In the genomic region with DNA sequence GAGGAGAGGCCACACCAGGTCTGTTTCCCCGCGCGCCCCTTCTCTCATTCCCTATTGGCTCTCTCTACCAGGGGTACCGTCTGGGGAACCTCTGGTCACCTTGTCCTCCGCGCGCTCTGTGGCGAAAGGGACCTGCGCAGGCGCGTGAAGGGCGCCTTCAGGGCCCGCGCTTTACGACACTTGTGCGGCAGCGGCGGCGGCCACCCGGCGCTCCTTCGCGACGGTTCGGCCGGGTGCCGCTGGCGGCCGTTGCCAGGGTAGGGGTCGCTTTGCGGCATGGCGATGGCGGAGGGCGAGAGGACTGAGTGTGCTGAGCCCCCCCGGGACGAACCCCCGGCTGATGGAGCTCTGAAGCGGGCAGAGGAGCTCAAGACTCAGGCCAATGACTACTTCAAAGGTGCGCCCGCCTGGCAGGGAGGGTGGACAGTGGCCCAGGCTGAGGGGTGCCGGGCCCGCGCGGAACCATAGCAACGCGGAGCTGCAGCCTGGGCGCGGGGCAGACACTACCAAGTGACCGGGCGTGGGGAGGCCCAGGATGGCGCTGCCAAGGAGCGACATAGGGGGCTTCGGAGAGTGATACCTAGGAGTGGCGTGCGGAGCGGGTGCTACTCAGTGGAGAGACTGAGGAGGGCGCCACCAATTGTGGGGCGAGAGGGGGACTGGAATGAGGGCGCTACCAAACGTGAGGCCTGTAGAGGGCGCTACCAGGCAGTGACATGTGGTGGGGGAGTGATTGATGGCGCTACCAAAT, we compare ENCODE assay signal across 8 cellular contexts. TPM values are rescaled to one million over a fixed set of nuclear protein-coding genes. Genes with fewer than 3 reads are reported as not detected.
A peak's percentile ranks its signal among the peaks of the same experiment; 100 is the strongest.
DNase-seq lines count a peak whose midpoint lies in the region; ATAC-seq, FAIRE-seq and TF ChIP-seq lines count a peak whose summit lies in the region.

A gene with protein sequence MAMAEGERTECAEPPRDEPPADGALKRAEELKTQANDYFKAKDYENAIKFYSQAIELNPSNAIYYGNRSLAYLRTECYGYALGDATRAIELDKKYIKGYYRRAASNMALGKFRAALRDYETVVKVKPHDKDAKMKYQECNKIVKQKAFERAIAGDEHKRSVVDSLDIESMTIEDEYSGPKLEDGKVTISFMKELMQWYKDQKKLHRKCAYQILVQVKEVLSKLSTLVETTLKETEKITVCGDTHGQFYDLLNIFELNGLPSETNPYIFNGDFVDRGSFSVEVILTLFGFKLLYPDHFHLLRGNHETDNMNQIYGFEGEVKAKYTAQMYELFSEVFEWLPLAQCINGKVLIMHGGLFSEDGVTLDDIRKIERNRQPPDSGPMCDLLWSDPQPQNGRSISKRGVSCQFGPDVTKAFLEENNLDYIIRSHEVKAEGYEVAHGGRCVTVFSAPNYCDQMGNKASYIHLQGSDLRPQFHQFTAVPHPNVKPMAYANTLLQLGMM (plus strand): TSS at position 267 of the 751 bp plus-strand sequence. CDS start 10 bp downstream, at position 277.

- WGBS in A549 (ENCODE audit: missing lambda C conversion rate): under 1% methylated on average over 28 of the region's 62 CpGs
- WGBS in mammary epithelial cell (ENCODE audit: low coverage, missing lambda C conversion rate): 3% methylated on average over 25 of the region's 62 CpGs
- 1% methylated on average over 62 of the region's 62 CpGs for WGBS in smooth muscle cell (ENCODE audit: low lambda C conversion rate)

- peak; percentile 53 to 69 for TF ChIP-seq RAD21 in A549 (conservative IDR thresholded peaks at IDR 0.05 in 1 of 2, IDR thresholded peaks at IDR 0.05 in 1 of 2)

- peak; percentile 96 for TF ChIP-seq CTCF in A549 (IDR thresholded peaks at IDR 0.05)
- TF ChIP-seq CTCF in WI38 (IDR thresholded peaks at IDR 0.05; ENCODE audit: low read depth, low read length): peak; percentile 96
- peak; percentile 88 to 95 for TF ChIP-seq CTCF in mammary epithelial cell (conservative IDR thresholded peaks at IDR 0.05 in 1 of 2, IDR thresholded peaks at IDR 0.05 in 1 of 2; ENCODE audit: extremely low read depth in 1 of 2, insufficient read depth in 1 of 2, low read depth in 1 of 2, low read length in 2 of 2)
- peak; percentile 93 for TF ChIP-seq CTCF in smooth muscle cell (IDR thresholded peaks at IDR 0.05; ENCODE audit: borderline replicate concordance, insufficient read depth, poor library complexity, severe bottlenecking)

- POLR2A ChIA-PET in A549 (lab: Yijun Ruan, JAX): interaction anchor here (0.7 to 1.1 kb wide), 6 partner anchors 9 to 370 kb away, joined by 3 to 4 read pairs (median 3); a partner anchor contains a TSS

- FAIRE-seq in A549 (lab: Jason Lieb, UNC): peak; percentile 93

- no TSS peak for BruUV-seq in mammary epithelial cell (replicated peaks; lab: Mats Ljungman, UMichigan)

- H3K27me3 ChIP-seq in mammary epithelial cell (ENCODE audit: insufficient read depth, low read length) (no peaks in the 10 kb centered on the region), smooth muscle cell (ENCODE audit: low read depth) (no peaks in the 10 kb centered on the region)

- DNase-seq in A549 (ENCODE audit: low read depth in 1 of 2, low spot score in 1 of 2) (peak; percentile 98 to 100), NCI-H2196 treated with DMSO at 0.1 percent for 48 hours (lab: John Stamatoyannopoulos, UW; ENCODE audit: unreplicated experiment) (peak; percentile 89), mammary epithelial cell (peak; percentile 88), iPS-NIHi11 (ENCODE audit: low spot score) (peak; percentile 99), smooth muscle cell (lab: John Stamatoyannopoulos, UW; ENCODE audit: unreplicated experiment) (peak; percentile 65)

- H3K4me2 ChIP-seq in A549 (peak within 1 kb of the TSS; percentile 89), mammary epithelial cell (ENCODE audit: insufficient read depth, low read depth, low read length) (peak within 1 kb of the TSS; percentile 98), smooth muscle cell (peak within 1 kb of the TSS; percentile 86)

- H3F3A ChIP-seq in smooth muscle cell (ENCODE audit: low read depth): no peaks in the 10 kb centered on the region

- intact Hi-C loops in mammary epithelial cell (cut with micrococcal nuclease): loop anchor here (1.0 to 2.0 kb wide), 4 partner anchors 26 to 140 kb away; no protein-coding TSS in a partner anchor

- H3K79me2 ChIP-seq in mammary epithelial cell (ENCODE audit: insufficient read depth, low read length) (peaks cover 51% of the 10 kb centered on the region), smooth muscle cell (ENCODE audit: low read depth) (peaks cover 35% of the 10 kb centered on the region)

- in situ Hi-C loops in mammary epithelial cell (cut with MboI; ENCODE audit: low sequenced_read_pairs in 2 of 2): no loop called here

- H4K20me1 ChIP-seq in mammary epithelial cell (ENCODE audit: insufficient read depth, low read length): no peaks in the 10 kb centered on the region
- H4K20me1 ChIP-seq in smooth muscle cell (ENCODE audit: low read depth): peaks cover 42% of the 10 kb centered on the region

- H3K9me3 ChIP-seq in A549: no peaks in the 10 kb centered on the region
- no peaks in the 10 kb centered on the region for H3K9me3 ChIP-seq in mammary epithelial cell (replicated peaks; ENCODE audit: insufficient read depth, low read length)
- H3K9me3 ChIP-seq in smooth muscle cell (replicated peaks; ENCODE audit: low read depth): no peaks in the 10 kb centered on the region

- peak within 1 kb of the TSS; percentile 71 for H3K4me3 ChIP-seq in A549
- peak within 1 kb of the TSS; percentile 98 for H3K4me3 ChIP-seq in WI38 (ENCODE audit: low read depth, low read length)
- H3K4me3 ChIP-seq in mammary epithelial cell (replicated peaks in 1 of 3; ENCODE audit: insufficient read depth in 1 of 3, low read depth in 2 of 3, low read length in 3 of 3): peak within 1 kb of the TSS; percentile 94 to 100 (median 99)
- peak within 1 kb of the TSS; percentile 99 for H3K4me3 ChIP-seq in smooth muscle cell

- no peak for TF ChIP-seq EP300 in A549 (IDR thresholded peaks at IDR 0.05)

- H3K4me1 ChIP-seq in A549 (peaks cover 44% of the 10 kb centered on the region), mammary epithelial cell (ENCODE audit: insufficient read depth, low read length) (peaks cover 44% of the 10 kb centered on the region), smooth muscle cell (ENCODE audit: low read depth) (peaks cover 4% of the 10 kb centered on the region)

- ATAC-seq in A549: peak; percentile 88 to 92
- peak; percentile 44 for ATAC-seq in HG03108 (IDR thresholded peaks at IDR 0.05; ENCODE audit: unreplicated experiment)

- H3K9ac ChIP-seq in mammary epithelial cell (ENCODE audit: insufficient read depth, low read length) (peak within 1 kb of the TSS; percentile 89), smooth muscle cell (ENCODE audit: low read depth) (peak within 1 kb of the TSS; percentile 88)

- H3K36me3 ChIP-seq in mammary epithelial cell (ENCODE audit: insufficient read depth, low read length) (no peaks in the 10 kb centered on the region), smooth muscle cell (ENCODE audit: low read depth) (no peaks in the 10 kb centered on the region)

- dilution Hi-C loops in mammary epithelial cell (cut with HindIII; ENCODE audit: low sequenced_read_pairs): no loop called here

- H2AFZ ChIP-seq in mammary epithelial cell (ENCODE audit: low read depth, low read length) (peak within 1 kb of the TSS; percentile 100), smooth muscle cell (ENCODE audit: low read depth) (peak within 1 kb of the TSS; percentile 99)

- H3K27ac ChIP-seq in A549 (peak within 1 kb of the TSS; percentile 92 to 97), mammary epithelial cell (ENCODE audit: insufficient read depth, low read depth, low read length) (peak within 1 kb of the TSS; percentile 85), smooth muscle cell (ENCODE audit: low read depth) (peak within 1 kb of the TSS; percentile 60)

- CTCF ChIA-PET in A549 (lab: Yijun Ruan, JAX): interaction anchor here (0.6 to 14.1 kb wide), 36 partner anchors 10 to 326 kb away, joined by 3 to 129 read pairs (median 6); no protein-coding TSS in a partner anchor
- CTCF ChIA-PET in mammary epithelial cell (lab: Charles Lee; ENCODE audit: low non-redundant PET): interaction anchor here (0.7 kb wide), 1 partner anchor 58 kb away, joined by 21 read pairs; no protein-coding TSS in a partner anchor

- TF ChIP-seq POLR2A in A549 (IDR thresholded peaks at IDR 0.05; ENCODE audit: low read length) (peak; percentile 80), GM18526 (IDR thresholded peaks at IDR 0.05; ENCODE audit: extremely low read depth, insufficient read length) (peak; percentile 88)

TF ChIP-seq in A549, 52 proteins besides CTCF, POLR2A, EP300 and RAD21 (continues in another document):
- peak; percentile 46 to 89; a peak in 4 of 5 replicates for TF ChIP-seq JUN (IDR thresholded peaks at IDR 0.05)
- TF ChIP-seq MAZ (IDR thresholded peaks at IDR 0.05; ENCODE audit: borderline replicate concordance, low read depth, low read length): 0 out of 2 replicates have a peak, but pooled peaks have one; percentile 50
- TF ChIP-seq, protein P1, sequence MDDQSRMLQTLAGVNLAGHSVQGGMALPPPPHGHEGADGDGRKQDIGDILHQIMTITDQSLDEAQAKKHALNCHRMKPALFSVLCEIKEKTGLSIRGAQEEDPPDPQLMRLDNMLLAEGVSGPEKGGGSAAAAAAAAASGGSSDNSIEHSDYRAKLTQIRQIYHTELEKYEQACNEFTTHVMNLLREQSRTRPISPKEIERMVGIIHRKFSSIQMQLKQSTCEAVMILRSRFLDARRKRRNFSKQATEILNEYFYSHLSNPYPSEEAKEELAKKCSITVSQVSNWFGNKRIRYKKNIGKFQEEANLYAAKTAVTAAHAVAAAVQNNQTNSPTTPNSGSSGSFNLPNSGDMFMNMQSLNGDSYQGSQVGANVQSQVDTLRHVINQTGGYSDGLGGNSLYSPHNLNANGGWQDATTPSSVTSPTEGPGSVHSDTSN (IDR thresholded peaks at IDR 0.05): 0 out of 2 replicates have a peak, but pooled peaks have one; percentile 77
- TF ChIP-seq, protein P2, sequence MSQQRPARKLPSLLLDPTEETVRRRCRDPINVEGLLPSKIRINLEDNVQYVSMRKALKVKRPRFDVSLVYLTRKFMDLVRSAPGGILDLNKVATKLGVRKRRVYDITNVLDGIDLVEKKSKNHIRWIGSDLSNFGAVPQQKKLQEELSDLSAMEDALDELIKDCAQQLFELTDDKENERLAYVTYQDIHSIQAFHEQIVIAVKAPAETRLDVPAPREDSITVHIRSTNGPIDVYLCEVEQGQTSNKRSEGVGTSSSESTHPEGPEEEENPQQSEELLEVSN (IDR thresholded peaks at IDR 0.05; ENCODE audit: borderline replicate concordance, low read depth): peak; percentile 90; the same call in 1 of the 2 replicates

RNA-seq across cellular contexts. Expression of the gene that starts here (rescaled TPM):
- polyA plus RNA-seq in A549 (2011; rRNA removed): 107 and 126 TPM in 2 replicates
- polyA plus RNA-seq in A549 (2012; cell fraction: cytosol; rRNA removed): 209 and 213 TPM in 2 replicates
- polyA plus RNA-seq in A549 (2012; cell fraction: nucleus; rRNA removed): 445 and 456 TPM in 2 replicates
- 93.5 to 99.8 TPM (median 94.2 TPM) in 3 replicates for polyA plus RNA-seq in A549 (2017; fragmentation: RNase III; extraction: RNeasy Plus Mini Kit Qiagen cat#74134 plus additional on column Dnase treatment)
- 118 and 135 TPM in 2 replicates for polyA minus RNA-seq in A549 (2011; rRNA and poly(A)+ RNA removed)
- 10 to 100 TPM; 49.0 to 69.7 TPM for total RNA-seq in mammary epithelial cell
- polyA plus RNA-seq in mammary epithelial cell: 116 TPM
- polyA minus RNA-seq in mammary epithelial cell: 245 TPM
- total RNA-seq in smooth muscle cell: 34.5 and 44.9 TPM in 2 replicates
- 57.7 and 60.0 TPM in 2 replicates for polyA plus RNA-seq in smooth muscle cell

Comparison
In these comparisons a context has a peak if more than half of its experiments do, and no peak if none do; other contexts are left out.
1. Peak in every context shown above with its lines: DNase-seq, ATAC-seq, H3K4me3 ChIP-seq and H3K27ac ChIP-seq.